Comparison of ENCODE assay signal across 8 cellular contexts in genomic region chr2:84970956-84971798, GRCh38. TPM values are rescaled to one million over a fixed set of nuclear protein-coding genes. Genes with fewer than 3 reads are reported as not detected.
DNase-seq lines count a peak whose midpoint lies in the region; ATAC-seq lines count a peak whose summit lies in the region.

Gene KCMF1, plus strand, starts transcription at chr2:84971161. Its CDS starts 291 bp downstream, at chr2:84971452.

- peak within 1 kb of the TSS; percentile 96 for H3K4me3 ChIP-seq in endocrine pancreas (ENCODE audit: control insufficient read depth, insufficient read depth, low read length)

- H3K9ac ChIP-seq in endocrine pancreas (ENCODE audit: control insufficient read depth, insufficient read depth, low read length), result peak within 1 kb of the TSS; percentile 95

- no peaks in the 10 kb centered on the region for H3K9me3 ChIP-seq in endocrine pancreas (ENCODE audit: control insufficient read depth, low read length)

- peaks cover 18% of the 10 kb centered on the region for H3K4me1 ChIP-seq in endocrine pancreas (ENCODE audit: control insufficient read depth, insufficient read depth, low read length)

- DNase-seq in AG08396 (ENCODE audit: low spot score) (peak; percentile 92), NOMO-1 treated with DMSO at 0.1 percent for 48 hours (lab: John Stamatoyannopoulos, UW; ENCODE audit: unreplicated experiment) (peak; percentile 54), mesenteric fat pad (ENCODE audit: low spot score) (peak; percentile 93)
- DNase-seq in activated CD8-positive, alpha-beta memory T cell treated with anti-CD3 and anti-CD28 coated beads, Interleukin-2, amount 50 U/mL, for 24 hours (ENCODE audit: extremely low read depth), result peak; percentile 44
- DNase-seq in stimulated activated CD8-positive, alpha-beta memory T cell treated with anti-CD3 and anti-CD28 coated beads, Interleukin-15, amount 100 ng/mL, for 1 hour (ENCODE audit: low read depth), result peak; percentile 47

- no peaks in the 10 kb centered on the region for H3K36me3 ChIP-seq in endocrine pancreas (ENCODE audit: control insufficient read depth, insufficient read depth, low read length)

- no peaks in the 10 kb centered on the region for H3K27me3 ChIP-seq in endocrine pancreas (ENCODE audit: control insufficient read depth, insufficient read depth, low read length)

- peak; percentile 29 for ATAC-seq in GM18861 (IDR thresholded peaks at IDR 0.05; ENCODE audit: unreplicated experiment)
- ATAC-seq in HG03095 (IDR thresholded peaks at IDR 0.05; ENCODE audit: unreplicated experiment), result peak; percentile 51

RNA-seq across cellular contexts. Expression of gene KCMF1, which starts in this region (rescaled TPM):
- total RNA-seq in mesenteric fat pad, result 79.7 TPM

Comparison
In these comparisons a context has a peak if more than half of its experiments do, and no peak if none do; other contexts are left out.
1. Peak in every context shown above with its lines: DNase-seq, ATAC-seq and H3K4me3 ChIP-seq.